In genomic region chr6:153143200-153143599, GRCh38 we compare ENCODE assay signal across 27 cellular contexts. TPM values are rescaled to one million over a fixed set of nuclear protein-coding genes. Genes with fewer than 3 reads are reported as not detected.
"Had no signal": no experiment of that assay in that cellular context is flagged by ENCODE, and none has a peak within 500 bp of the region (broad histone marks: within the 10 kb centered on the region; RNA-seq: fewer than 3 reads in every experiment).

No MANE protein-coding gene starts in this region.

- H3K9ac ChIP-seq: neural progenitor cell, parathyroid adenoma had no signal

- H3K9me3 ChIP-seq: ovary, psoas muscle, right lobe of liver, stomach, suprapubic skin, testis, transverse colon, upper lobe of right lung had no signal

- H3K4me3 ChIP-seq: neural progenitor cell, ovary, psoas muscle, right lobe of liver, skin epidermis, smooth muscle cell, spleen, stomach, suprapubic skin, testis, tibial artery, transverse colon, upper lobe of right lung, uterus had no signal

- H3K79me2 ChIP-seq: parathyroid adenoma had no signal

- H3K27me3 ChIP-seq: neural progenitor cell, ovary, right lobe of liver, stomach, suprapubic skin, testis, tibial artery, transverse colon, upper lobe of right lung, uterus had no signal

- DNase-seq: naive thymus-derived CD4-positive, alpha-beta T cell; natural killer cell; occipital lobe; ovary; psoas muscle; right cardiac atrium; right lobe of liver; spleen; stimulated activated CD4-positive, alpha-beta T cell treated with anti-CD3 and anti-CD28 coated beads, Interleukin-12 subunit alpha, Interleukin-12 subunit beta, amount 100 ng/mL, for 4 hours; stimulated activated CD4-positive, alpha-beta T cell treated with anti-CD3 and anti-CD28 coated beads, Interleukin-1b, Interleukin-23, amount 100 ng/mL, for 48 hours; stimulated activated CD4-positive, alpha-beta T cell treated with anti-CD3 and anti-CD28 coated beads, Interleukin-4, amount 100 ng/mL, for 1 hour; stimulated activated CD4-positive, alpha-beta T cell treated with anti-CD3 and anti-CD28 coated beads, Interleukin-4, amount 100 ng/mL, for 4 hours; stimulated activated naive B cell treated with anti-CD40 and anti-IgM and Interleukin-4, amounts not matched to agents 10 μg/mL and 1 μg/mL and 100 μg/mL, for 72 hours; stimulated activated naive CD4-positive, alpha-beta T cell treated with Interleukin-2 at 50 U/mL for 16 hours; stomach; substantia nigra; testis; tibial artery; transverse colon; upper lobe of right lung; uterus had no signal

- H3K4me1 ChIP-seq: parathyroid adenoma, psoas muscle, right lobe of liver, spleen, stomach, suprapubic skin, testis, tibial artery, transverse colon, upper lobe of right lung, uterus had no signal

- ATAC-seq: naive thymus-derived CD4-positive, alpha-beta T cell; natural killer cell; psoas muscle; right cardiac atrium; right lobe of liver; stimulated activated effector memory CD8-positive, alpha-beta T cell treated with anti-CD3 and anti-CD28 coated beads, Interleukin-12 subunit alpha, Interleukin-12 subunit beta, amount 100 ng/mL, for 72 hours; stimulated activated naive B cell treated with anti-CD40 and anti-IgM and Interleukin-4, amounts not matched to agents 10 μg/mL and 1 μg/mL and 100 μg/mL, for 72 hours; upper lobe of right lung had no signal

- H3K4me2 ChIP-seq: neural progenitor cell, smooth muscle cell had no signal

- H3K36me3 ChIP-seq: neural progenitor cell, ovary, right lobe of liver, spleen, stomach, suprapubic skin, tibial artery, transverse colon, upper lobe of right lung, uterus had no signal

- H3K27ac ChIP-seq: neural progenitor cell, ovary, parathyroid adenoma, psoas muscle, right lobe of liver, skin epidermis, spleen, stomach, suprapubic skin, testis, tibial artery, transverse colon, upper lobe of right lung, uterus had no signal

- H2AFZ ChIP-seq: neural progenitor cell, parathyroid adenoma had no signal

RNA-seq across cellular contexts. Expression of gene RGS17, which starts 12.1 kb away (rescaled TPM):
- total RNA-seq: right lobe of liver had no signal
